In genomic region chr10:1227505-1228402, GRCh38 we compare ENCODE assay signal across 17 cellular contexts.
DNase-seq lines count a peak whose midpoint lies in the region; TF ChIP-seq lines count a peak whose summit lies in the region.
"Had no signal": no experiment of that assay in that cellular context is flagged by ENCODE, and none has a peak within 500 bp of the region (broad histone marks: within the 10 kb centered on the region; RNA-seq: fewer than 3 reads in every experiment).

No MANE protein-coding gene starts in this region.

- H3K36me3 ChIP-seq in BE2C: no peaks in the 10 kb centered on the region
- H3K36me3 ChIP-seq: sigmoid colon had no signal

- no peaks in the 10 kb centered on the region for H3K23me2 ChIP-seq in H9 (ENCODE audit: insufficient read length, low read depth, low read length, poor library complexity, severe bottlenecking)

- H3K27ac Mint-ChIP-seq in H9 (peak overlapping the region in 2 of 3 experiments; percentile 36 to 86; a peak in 3 of 7 replicates), nephron (no peak overlapping the region)
- H3K27ac Mint-ChIP-seq: activated naive CD8-positive, alpha-beta T cell treated with anti-CD3 and anti-CD28 coated beads, Interleukin-2, amount 10 ng/mL, durations not matched to agents 7 days and 5 days; CD4-positive, CD25-positive, alpha-beta regulatory T cell had no signal

- H2BK120ac ChIP-seq in H9 (ENCODE audit: low read depth, low read length, poor library complexity, severe bottlenecking): no peak overlapping the region

- TF ChIP-seq CTCF in BE2C (IDR thresholded peaks at IDR 0.05; ENCODE audit: low read depth, low read length): peak; percentile 33
- peak; percentile 21; the same call in 1 of the 3 replicates for TF ChIP-seq CTCF in H9 (conservative IDR thresholded peaks at IDR 0.05)
- TF ChIP-seq CTCF in nephron (IDR thresholded peaks at IDR 0.05; ENCODE audit: unreplicated experiment in 3 of 3): peak in 2 of 3 experiments; percentile 15 to 23

- H3K4ac ChIP-seq in H9 (ENCODE audit: low read depth, low read length): no peak overlapping the region

- no peaks in the 10 kb centered on the region for H3K27me3 ChIP-seq in BE2C
- H3K27me3 ChIP-seq in H9 (ENCODE audit: insufficient read depth, low read length): no peaks in the 10 kb centered on the region

- no peak overlapping the region for H2BK15ac ChIP-seq in H9 (ENCODE audit: low read depth, low read length)

- no peak overlapping the region for H3K9ac ChIP-seq in H9 (ENCODE audit: extremely low read depth, insufficient read length, low read length)

- H2BK5ac ChIP-seq in H9 (ENCODE audit: insufficient read length, low read length): no peak overlapping the region

- peaks cover 9 to 26% (median 15%) of the 10 kb centered on the region in 3 experiments for H3K36me3 Mint-ChIP-seq in H9 (ENCODE audit: insufficient read depth in 1 of 3, low read depth in 3 of 3)
- no peaks in the 10 kb centered on the region for H3K36me3 Mint-ChIP-seq in nephron (ENCODE audit: low read depth)
- H3K36me3 Mint-ChIP-seq: activated naive CD8-positive, alpha-beta T cell treated with anti-CD3 and anti-CD28 coated beads, Interleukin-2, amount 10 ng/mL, durations not matched to agents 7 days and 5 days; CD4-positive, CD25-positive, alpha-beta regulatory T cell had no signal

- H3K27ac ChIP-seq in H9 (ENCODE audit: insufficient read length, low read depth, low read length): no peak overlapping the region
- H3K27ac ChIP-seq: RWPE1, sigmoid colon had no signal

- H3K4me3 Mint-ChIP-seq in H9 (peak overlapping the region in 1 of 2 experiments; percentile 67; a peak in 2 of 5 replicates), nephron (peak overlapping the region in 1 of 3 experiments; percentile 7)
- H3K4me3 Mint-ChIP-seq: activated naive CD8-positive, alpha-beta T cell treated with anti-CD3 and anti-CD28 coated beads, Interleukin-2, amount 10 ng/mL, durations not matched to agents 7 days and 5 days; CD4-positive, CD25-positive, alpha-beta regulatory T cell had no signal

- no peak overlapping the region for H3K18ac ChIP-seq in H9 (ENCODE audit: insufficient read length, low read depth, low read length)

- no peaks in the 10 kb centered on the region for H3K79me1 ChIP-seq in H9 (ENCODE audit: insufficient read depth, low read depth, low read length, poor library complexity, severe bottlenecking)

- H3K9me3 ChIP-seq in BE2C (no peaks in the 10 kb centered on the region), H9 (ENCODE audit: control insufficient read depth, low read depth, low read length) (no peaks in the 10 kb centered on the region)
- H3K9me3 ChIP-seq: sigmoid colon had no signal

- H4K20me1 ChIP-seq in H9 (ENCODE audit: control insufficient read depth, insufficient read depth, insufficient read length): no peaks in the 10 kb centered on the region

- no peak overlapping the region for H3K4me3 ChIP-seq in BE2C (ENCODE audit: low read depth, low read length)
- H3K4me3 ChIP-seq: sigmoid colon had no signal

- no peak overlapping the region for H2BK12ac ChIP-seq in H9 (ENCODE audit: insufficient read length, low read depth, low read length)

- H3K14ac ChIP-seq in H9 (ENCODE audit: insufficient read depth, low read length): no peak overlapping the region

- H3K4me1 Mint-ChIP-seq in H9: peaks cover 21 to 27% of the 10 kb centered on the region in 2 experiments
- peaks cover 8% of the 10 kb centered on the region for H3K4me1 Mint-ChIP-seq in nephron
- H3K4me1 Mint-ChIP-seq: activated naive CD8-positive, alpha-beta T cell treated with anti-CD3 and anti-CD28 coated beads, Interleukin-2, amount 10 ng/mL, durations not matched to agents 7 days and 5 days; CD4-positive, CD25-positive, alpha-beta regulatory T cell had no signal

- H3K56ac ChIP-seq in H9 (ENCODE audit: insufficient read length, low read depth, low read length): no peak overlapping the region

- H3K9me3 Mint-ChIP-seq in H9 (peaks cover 17 to 34% of the 10 kb centered on the region in 2 experiments), nephron (peaks cover 10% of the 10 kb centered on the region)
- H3K9me3 Mint-ChIP-seq: activated naive CD8-positive, alpha-beta T cell treated with anti-CD3 and anti-CD28 coated beads, Interleukin-2, amount 10 ng/mL, durations not matched to agents 7 days and 5 days had no signal

- H2AK5ac ChIP-seq in H9 (ENCODE audit: insufficient read length, low read length): no peak overlapping the region

- no peak overlapping the region for H3K4me2 ChIP-seq in H9 (ENCODE audit: insufficient read depth, insufficient read length, low read length)

- no CpG with 5 or more reads among the region's 9 CpGs for WGBS in H9 (ENCODE audit: extremely low coverage, insufficient read length, low lambda C conversion rate)

- H3K23ac ChIP-seq in H9 (ENCODE audit: insufficient read length, low read depth, low read length): no peak overlapping the region

- H2BK20ac ChIP-seq in H9 (ENCODE audit: low read depth, low read length, poor library complexity, severe bottlenecking): no peak overlapping the region

- DNase-seq in BE2C: no peak
- no peak for DNase-seq in H9
- peak; percentile 12 for DNase-seq in astrocyte of the hippocampus (ENCODE audit: low read depth, low spot score)
- no peak for DNase-seq in activated CD4-positive, alpha-beta T cell treated with anti-CD3 and anti-CD28 coated beads, Interleukin-2, amount 50 U/mL, for 1 hour
- no peak for DNase-seq in DMS 273 treated with DMSO at 0.1 percent for 48 hours (lab: John Stamatoyannopoulos, UW)
- DNase-seq in COLO668 (lab: John Stamatoyannopoulos, UW; ENCODE audit: unreplicated experiment): no peak
- DNase-seq in COR-L47 (lab: John Stamatoyannopoulos, UW): no peak
- DNase-seq: activated CD4-positive, alpha-beta T cell treated with anti-CD3 and anti-CD28 coated beads, Interleukin-2, amount 50 U/mL, for 4 hours; activated CD8-positive, alpha-beta memory T cell treated with anti-CD3 and anti-CD28 coated beads, Interleukin-2, amount 50 U/mL, for 48 hours; activated naive CD8-positive, alpha-beta T cell treated with anti-CD3 and anti-CD28 coated beads, Interleukin-2, amount 10 ng/mL, durations not matched to agents 7 days and 5 days; CD4-positive, CD25-positive, alpha-beta regulatory T cell; effector memory CD4-positive, alpha-beta T cell; NCI-H2107; NCI-H510A; sigmoid colon had no signal

- no peaks in the 10 kb centered on the region for H3K4me1 ChIP-seq in BE2C
- H3K4me1 ChIP-seq in H9 (ENCODE audit: insufficient read depth, low read length): no peaks in the 10 kb centered on the region
- H3K4me1 ChIP-seq: sigmoid colon had no signal

- H3T11ph ChIP-seq in H9 (ENCODE audit: low read length): no peak overlapping the region

- no peaks in the 10 kb centered on the region for H3K79me2 ChIP-seq in H9 (ENCODE audit: insufficient read depth, low read length)

- H4K8ac ChIP-seq in H9 (replicated peaks; ENCODE audit: insufficient read length, low read depth, low read length): no peak overlapping the region

- H3K27me3 Mint-ChIP-seq in H9 (ENCODE audit: low read depth): peaks cover 19% of the 10 kb centered on the region
- peaks cover 9% of the 10 kb centered on the region for H3K27me3 Mint-ChIP-seq in nephron (ENCODE audit: low read depth)
- H3K27me3 Mint-ChIP-seq: CD4-positive, CD25-positive, alpha-beta regulatory T cell had no signal

- no peak overlapping the region for H4K5ac ChIP-seq in H9 (ENCODE audit: insufficient read length, low read depth, low read length)

- H4K91ac ChIP-seq in H9 (ENCODE audit: insufficient read length, low read depth, low read length): no peak overlapping the region

- H2AFZ ChIP-seq in H9 (ENCODE audit: low read length): no peak overlapping the region

Comparison
In these comparisons a context has a peak if more than half of its experiments do, and no peak if none do; other contexts are left out.
1. H3K27ac Mint-ChIP-seq: peak in H9 (2 of 3); none in nephron (0 of 3).
2. Peak in every context shown above with its lines, with median percentiles within 50 percentile points of each other: CTCF ChIP-seq.